13 cellular contexts compared by ENCODE assay signal in genomic region chr10:102252508-102252907, GRCh38. TPM values are rescaled to one million over a fixed set of nuclear protein-coding genes. Genes with fewer than 3 reads are reported as not detected.
"Had no signal": no experiment of that assay in that cellular context is flagged by ENCODE, and none has a peak within 500 bp of the region (broad histone marks: within the 10 kb centered on the region; RNA-seq: fewer than 3 reads in every experiment).

No MANE protein-coding gene starts in this region.

RNA-seq across cellular contexts. Expression of gene PITX3, which starts 11.2 kb away (rescaled TPM):
- total RNA-seq: esophagus muscularis mucosa; hepatocyte; liver; lung microvascular endothelial cell; mesenteric fat pad; mucosa of descending colon; naive thymus-derived CD8-positive, alpha-beta T cell; right lobe of liver; spleen; temporal lobe; upper lobe of right lung; vagina had no signal
- polyA plus RNA-seq: liver; naive thymus-derived CD8-positive, alpha-beta T cell; neural cell; spleen had no signal

RNA-seq across cellular contexts. Expression of gene ELOVL3, which starts 26.4 kb away (rescaled TPM):
- total RNA-seq: hepatocyte; lung microvascular endothelial cell; naive thymus-derived CD8-positive, alpha-beta T cell; right lobe of liver; temporal lobe; vagina had no signal
- polyA plus RNA-seq: hepatocyte; liver; naive thymus-derived CD8-positive, alpha-beta T cell; neural cell had no signal
